Comparison of ENCODE assay signal across 8 cellular contexts in genomic region chr21:33229099-33229775, GRCh38. TPM values are rescaled to one million over a fixed set of nuclear protein-coding genes. Genes with fewer than 3 reads are reported as not detected.
DNase-seq lines count a peak whose midpoint lies in the region; ATAC-seq and TF ChIP-seq lines count a peak whose summit lies in the region.

No MANE protein-coding gene starts in this region.

- peaks cover 38% of the 10 kb centered on the region for H3K4me1 Mint-ChIP-seq in HFFc6 (ENCODE audit: low read depth)

- H3K9ac ChIP-seq in muscle layer of colon (ENCODE audit: low read length), result no peak overlapping the region

- peaks cover 11% of the 10 kb centered on the region for H3K27me3 ChIP-seq in BE2C
- H3K27me3 ChIP-seq in ascending aorta, result no peaks in the 10 kb centered on the region
- no peaks in the 10 kb centered on the region for H3K27me3 ChIP-seq in muscle layer of colon (ENCODE audit: control insufficient read depth in 1 of 2, insufficient read depth in 2 of 2, low read length in 2 of 2)

- H3K27ac ChIP-seq in ascending aorta (peak overlapping the region; percentile 99), muscle layer of colon (ENCODE audit: low read depth, low read length) (peak overlapping the region; percentile 77)

- no peak for ATAC-seq in GM19467 (IDR thresholded peaks at IDR 0.05; ENCODE audit: unreplicated experiment)

- H3K4me3 Mint-ChIP-seq in HFFc6, result peak overlapping the region; percentile 88

- intact Hi-C loops in ascending aorta (cut with DNase I), result loop anchor here (1.0 to 2.0 kb wide), 2 partner anchors 24 to 30 kb away; no protein-coding TSS in a partner anchor

- H3K27me3 Mint-ChIP-seq in HFFc6 (ENCODE audit: insufficient read depth), result peaks cover 24% of the 10 kb centered on the region

- DNase-seq in BE2C (no peak), HFFc6 (no peak), ascending aorta (ENCODE audit: low spot score in 2 of 2) (no peak), GF-D8 (lab: John Stamatoyannopoulos, UW) (no peak), HUDEP-2 (lab: John Stamatoyannopoulos, UW; ENCODE audit: unreplicated experiment in 76 of 76) (no peak), NCI-H510A treated with DMSO at 0.1 percent for 48 hours (lab: John Stamatoyannopoulos, UW) (no peak)

- H3K27ac Mint-ChIP-seq in HFFc6, result no peak overlapping the region

- no peaks in the 10 kb centered on the region; the same call in 1 of the 2 replicates for H3K9me3 Mint-ChIP-seq in HFFc6

- H3K36me3 ChIP-seq in BE2C (no peaks in the 10 kb centered on the region; the same call in 1 of the 2 replicates), ascending aorta (no peaks in the 10 kb centered on the region), muscle layer of colon (ENCODE audit: insufficient read depth, low read length) (no peaks in the 10 kb centered on the region)

- H3K4me1 ChIP-seq in BE2C (peaks cover 4% of the 10 kb centered on the region), ascending aorta (peaks cover 0 to 23% of the 10 kb centered on the region in 2 donors), muscle layer of colon (ENCODE audit: insufficient read depth, low read length) (peaks cover 7% of the 10 kb centered on the region)

- H3K9me3 ChIP-seq in BE2C (no peaks in the 10 kb centered on the region), ascending aorta (no peaks in the 10 kb centered on the region), muscle layer of colon (ENCODE audit: low read length) (no peaks in the 10 kb centered on the region)

- TF ChIP-seq CTCF in BE2C (IDR thresholded peaks at IDR 0.05; ENCODE audit: low read depth, low read length) (no peak), HFFc6 (IDR thresholded peaks at IDR 0.05) (no peak), ascending aorta (IDR thresholded peaks at IDR 0.05) (no peak)

- no peaks in the 10 kb centered on the region for H3K36me3 Mint-ChIP-seq in HFFc6 (ENCODE audit: low read depth)

- H3K4me3 ChIP-seq in BE2C (ENCODE audit: low read depth, low read length) (peak overlapping the region; percentile 50), ascending aorta (peak overlapping the region; percentile 95 to 100), muscle layer of colon (ENCODE audit: low read depth in 1 of 2, low read length in 2 of 2) (peak overlapping the region; percentile 23 to 50)

RNA-seq across cellular contexts. Expression of gene IFNAR2, which starts 0.5 kb away (rescaled TPM):
- 5.3 TPM for polyA plus RNA-seq in BE2C (2012; ENCODE audit: insufficient read depth, insufficient read length, low read depth)
- 10 to 100 TPM in 5 of 6 experiments, 1 to 10 TPM in 1; 8.0 to 14.6 (median 11.0) TPM for total RNA-seq in HFFc6 (2021; fragmentation: NEBNext Ultra II Directional; extraction: Animal tissue kit (Norgen Biotek cat#: 25700))
- total RNA-seq in ascending aorta, result 30.3 TPM

RNA-seq across cellular contexts. Expression of gene IL10RB, which starts 36.9 kb away (rescaled TPM):
- 7.2 TPM for polyA plus RNA-seq in BE2C (2012; ENCODE audit: insufficient read depth, insufficient read length, low read depth)
- 10 to 100 TPM; 25.5 to 35.3 (median 29.5) TPM for total RNA-seq in HFFc6 (2021; fragmentation: NEBNext Ultra II Directional; extraction: Animal tissue kit (Norgen Biotek cat#: 25700))
- total RNA-seq in ascending aorta, result 39.1 TPM

Comparison
In these comparisons a context has a peak if more than half of its experiments do, and no peak if none do; other contexts are left out.
1. H3K4me3 ChIP-seq: peak in every context shown above with its lines; median percentile 98 in ascending aorta; 50 in BE2C; 36 in muscle layer of colon.